1 cellular context compared by ENCODE assay signal in genomic region chr1:156750191-156750931, GRCh38.
TF ChIP-seq lines count a peak whose summit lies in the region.

No MANE protein-coding gene starts in this region.

TF ChIP-seq in GM12878, 131 proteins besides CTCF, POLR2A, EP300 and RAD21 (continues in another document):
- 0 out of 2 replicates have a peak, but pooled peaks have one; percentile 27 for TF ChIP-seq MXI1 (IDR thresholded peaks at IDR 0.05; ENCODE audit: low read depth, low read length)
- no peak for TF ChIP-seq LARP7 (IDR thresholded peaks at IDR 0.05)
- TF ChIP-seq NKRF (conservative IDR thresholded peaks at IDR 0.05), result 0 out of 2 replicates have a peak, but pooled peaks have one; percentile 39
- peak; percentile 75; the same call in 1 of the 2 replicates for TF ChIP-seq MAX (IDR thresholded peaks at IDR 0.05; ENCODE audit: low read depth, low read length)
- TF ChIP-seq CHD4 (IDR thresholded peaks at IDR 0.05), result no peak
- no peak for TF ChIP-seq EED (IDR thresholded peaks at IDR 0.05; ENCODE audit: low read depth)
- no peak for TF ChIP-seq WRNIP1 (IDR thresholded peaks at IDR 0.05; ENCODE audit: borderline replicate concordance, low read depth, low read length)
- TF ChIP-seq HDGF (IDR thresholded peaks at IDR 0.05), result no peak
- no peak for TF ChIP-seq KLF5 (IDR thresholded peaks at IDR 0.05; ENCODE audit: partially characterized antibody)
- TF ChIP-seq CHD2 (IDR thresholded peaks at IDR 0.05; ENCODE audit: borderline replicate concordance, low read depth, low read length), result no peak
- no peak for TF ChIP-seq TAF1 (IDR thresholded peaks at IDR 0.05; ENCODE audit: borderline replicate concordance, low read depth, low read length)
- 0 out of 2 replicates have a peak, but pooled peaks have one; percentile 15 for TF ChIP-seq SMAD5 (IDR thresholded peaks at IDR 0.05; ENCODE audit: low read depth)
- TF ChIP-seq POU2F2 (IDR thresholded peaks at IDR 0.05; ENCODE audit: borderline replicate concordance, low read depth, low read length), result no peak
- no peak for TF ChIP-seq MEF2B (IDR thresholded peaks at IDR 0.05; ENCODE audit: partially characterized antibody, poor library complexity, severe bottlenecking)
- TF ChIP-seq RFX5 (IDR thresholded peaks at IDR 0.05; ENCODE audit: low read depth, low read length), result no peak
- TF ChIP-seq CHD1 (IDR thresholded peaks at IDR 0.05; ENCODE audit: low read depth, low read length), result 0 out of 2 replicates have a peak, but pooled peaks have one; percentile 64
- no peak for TF ChIP-seq SREBF2 (IDR thresholded peaks at IDR 0.05; ENCODE audit: low read length)
- TF ChIP-seq CEBPZ (IDR thresholded peaks at IDR 0.05; ENCODE audit: low read depth, low read length), result no peak
- TF ChIP-seq RELB (IDR thresholded peaks at IDR 0.05; ENCODE audit: low read depth), result no peak
- no peak for TF ChIP-seq MYB (IDR thresholded peaks at IDR 0.05; ENCODE audit: borderline replicate concordance, low read depth, low read length)
- TF ChIP-seq IKZF1 (conservative IDR thresholded peaks at IDR 0.05), result no peak
- TF ChIP-seq RAD51 (IDR thresholded peaks at IDR 0.05), result no peak
- TF ChIP-seq NBN (IDR thresholded peaks at IDR 0.05), result no peak
- no peak for TF ChIP-seq E2F8 (IDR thresholded peaks at IDR 0.05; ENCODE audit: low read depth, partially characterized antibody)
- TF ChIP-seq BCL11A (IDR thresholded peaks at IDR 0.05; ENCODE audit: low read depth, low read length), result no peak
- no peak for TF ChIP-seq SP1 (IDR thresholded peaks at IDR 0.05; ENCODE audit: low read depth, low read length)
- TF ChIP-seq ATF3 (IDR thresholded peaks at IDR 0.05; ENCODE audit: borderline replicate concordance, extremely low read depth, low read depth, low read length), result no peak
- no peak for TF ChIP-seq ZBED1 (IDR thresholded peaks at IDR 0.05; ENCODE audit: borderline replicate concordance)
- no peak for TF ChIP-seq GATAD2B (conservative IDR thresholded peaks at IDR 0.05; ENCODE audit: low read depth)
- TF ChIP-seq STAT1 (conservative IDR thresholded peaks at IDR 0.05), result no peak
- no peak for TF ChIP-seq RCOR1 (conservative IDR thresholded peaks at IDR 0.05; ENCODE audit: low read depth, low read length)
- no peak for TF ChIP-seq YY1 (IDR thresholded peaks at IDR 0.05; ENCODE audit: low read depth, low read length)
- TF ChIP-seq PAX5 (IDR thresholded peaks at IDR 0.05; ENCODE audit: borderline replicate concordance, low read depth, low read length), result no peak
- TF ChIP-seq EGR1 (IDR thresholded peaks at IDR 0.05; ENCODE audit: borderline replicate concordance in 1 of 2, low read depth in 2 of 2, low read length in 2 of 2), result peak in 1 of 2 experiments; percentile 18; a peak in 1 of 3 replicates
- no peak for TF ChIP-seq TCF7 (IDR thresholded peaks at IDR 0.05; ENCODE audit: borderline replicate concordance)
- no peak for TF ChIP-seq SIX5 (IDR thresholded peaks at IDR 0.05; ENCODE audit: low read depth, low read length, severe bottlenecking)
- TF ChIP-seq TCF12 (IDR thresholded peaks at IDR 0.05; ENCODE audit: low read depth, low read length), result peak; percentile 9; the same call in 1 of the 2 replicates
- TF ChIP-seq ZBTB11 (CRISPR knock-in tag; IDR thresholded peaks at IDR 0.05), result no peak
- TF ChIP-seq JUNB (IDR thresholded peaks at IDR 0.05), result no peak
- no peak for TF ChIP-seq FOXM1 (IDR thresholded peaks at IDR 0.05; ENCODE audit: low read depth, low read length)
- no peak for TF ChIP-seq ZBTB4 (CRISPR knock-in tag; IDR thresholded peaks at IDR 0.05)
- no peak for TF ChIP-seq IRF4 (IDR thresholded peaks at IDR 0.05; ENCODE audit: low read depth, low read length)
- no peak for TF ChIP-seq SMAD1 (IDR thresholded peaks at IDR 0.05; ENCODE audit: low read depth, partially characterized antibody)
